Comparison of ENCODE assay signal across 8 cellular contexts in genomic region chr17:42179911-42180410, GRCh38.
DNase-seq lines count a peak whose midpoint lies in the region; ATAC-seq and FAIRE-seq lines count a peak whose summit lies in the region.

No MANE protein-coding gene starts in this region.

- H3K36me3 Mint-ChIP-seq in memory B cell, result peaks cover 4% of the 10 kb centered on the region

- no peak overlapping the region for H3K27ac Mint-ChIP-seq in memory B cell

- H3K4me3 Mint-ChIP-seq in memory B cell, result peak overlapping the region; percentile 79

- peak; percentile 89 for DNase-seq in DMS 273 (lab: John Stamatoyannopoulos, UW; ENCODE audit: unreplicated experiment)
- no peak for DNase-seq in DMS 273 treated with DMSO at 0.1 percent for 48 hours (lab: John Stamatoyannopoulos, UW)
- peak; percentile 65 for DNase-seq in NCI-H2107 (lab: John Stamatoyannopoulos, UW)
- DNase-seq in astrocyte of the hippocampus (ENCODE audit: low read depth, low spot score), result peak; percentile 70
- DNase-seq in memory B cell (ENCODE audit: low spot score in 2 of 2), result peak in 1 of 2 donors; percentile 48
- no peak for DNase-seq in RCC 7860 (ENCODE audit: low spot score)
- no peak for DNase-seq in GDM1 (lab: John Stamatoyannopoulos, UW)

- no peak for FAIRE-seq in RCC 7860 (lab: Jason Lieb, UNC)

- no peaks in the 10 kb centered on the region for H3K27me3 Mint-ChIP-seq in memory B cell

- ATAC-seq in memory B cell (ENCODE audit: low read depth), result no peak
- no peak for ATAC-seq in HG03139 (IDR thresholded peaks at IDR 0.05; ENCODE audit: unreplicated experiment)

- H3K4me1 Mint-ChIP-seq in memory B cell, result peaks cover 36% of the 10 kb centered on the region

- no peaks in the 10 kb centered on the region for H3K9me3 Mint-ChIP-seq in memory B cell

Comparison
In these comparisons a context has a peak if more than half of its experiments do, and no peak if none do; other contexts are left out.
1. DNase-seq: peak in DMS 273 (single experiment), NCI-H2107 (single experiment) and astrocyte of the hippocampus (single experiment); none in DMS 273 treated with DMSO at 0.1 percent for 48 hours (single experiment), RCC 7860 (single experiment) and GDM1 (single experiment).